18 cellular contexts compared by ENCODE assay signal in genomic region chr7:50868426-50869100, GRCh38.
A peak's percentile ranks its signal among the peaks of the same experiment; 100 is the strongest.
DNase-seq lines count a peak whose midpoint lies in the region; ATAC-seq and TF ChIP-seq lines count a peak whose summit lies in the region.
"Had no signal": no experiment of that assay in that cellular context is flagged by ENCODE, and none has a peak within 500 bp of the region (broad histone marks: within the 10 kb centered on the region; RNA-seq: fewer than 3 reads in every experiment).

No MANE protein-coding gene starts in this region.

- TF ChIP-seq POLR2A in HCT116 (IDR thresholded peaks at IDR 0.05; ENCODE audit: borderline replicate concordance, extremely low read depth, insufficient read depth, insufficient read length): no peak

- H3K27me3 ChIP-seq in ACC112 (ENCODE audit: insufficient read depth, low read length) (no peaks in the 10 kb centered on the region), HCT116 (ENCODE audit: insufficient read depth, low read length) (peaks cover 6% of the 10 kb centered on the region; the same call in 1 of the 2 replicates), kidney epithelial cell (ENCODE audit: control insufficient read depth, insufficient read depth, low read length) (no peaks in the 10 kb centered on the region)

- no TSS peak for BruUV-seq in HCT116 (replicated peaks; lab: Mats Ljungman, UMichigan)

- no peaks in the 10 kb centered on the region for H3K9me2 ChIP-seq in HCT116 (ENCODE audit: insufficient read depth)

- DNase-seq in HCT116 (ENCODE audit: low read depth, low spot score): no peak
- DNase-seq in caudate nucleus (lab: John Stamatoyannopoulos, UW): no peak
- DNase-seq in kidney epithelial cell (ENCODE audit: low read depth): peak; percentile 47
- no peak for DNase-seq in cardiac septum (ENCODE audit: low spot score)
- DNase-seq in middle frontal gyrus (ENCODE audit: extremely low spot score, low spot score): no peak
- DNase-seq: activated naive CD4-positive, alpha-beta T cell treated with anti-CD3 and anti-CD28 coated beads, Interleukin-2, amount 50 U/mL, for 16 hours; activated T-cell treated with anti-CD3 and anti-CD28 coated beads, Interleukin-2, amount 50 U/mL, for 72 hours; CD4-positive, CD25-positive, alpha-beta regulatory T cell; DMS79 treated with DMSO at 0.1 percent for 48 hours; NCI-H2107; NCI-H510A; stimulated activated CD4-positive, alpha-beta T cell treated with anti-CD3 and anti-CD28 coated beads, Interleukin-1b, Interleukin-23, amount 100 ng/mL, for 48 hours; stimulated activated naive B cell treated with anti-CD40 and anti-IgM and Interleukin-4, amounts not matched to agents 10 μg/mL and 1 μg/mL and 100 μg/mL, for 72 hours; T-cell had no signal

- peaks cover 21% of the 10 kb centered on the region for H3K4me1 ChIP-seq in ACC112 (ENCODE audit: control insufficient read depth, insufficient read depth, low read length, unreplicated experiment)
- H3K4me1 ChIP-seq in HCT116 (ENCODE audit: control insufficient read depth in 1 of 2, insufficient read depth in 2 of 2, low read length in 2 of 2): peaks cover 2 to 9% of the 10 kb centered on the region in 2 experiments; a peak in 1 of 4 replicates

- H3K4me3 ChIP-seq in ACC112 (ENCODE audit: low read depth, low read length) (no peak overlapping the region), HCT116 (replicated peaks in 1 of 2; ENCODE audit: low read depth in 1 of 2, low read length in 2 of 2) (no peak overlapping the region), kidney epithelial cell (ENCODE audit: low read depth, low read length) (no peak overlapping the region)
- H3K4me3 ChIP-seq: coronary artery had no signal

- no peaks in the 10 kb centered on the region for H3K79me2 ChIP-seq in ACC112 (ENCODE audit: control insufficient read depth, insufficient read depth, low read length, unreplicated experiment)
- no peaks in the 10 kb centered on the region for H3K79me2 ChIP-seq in HCT116 (ENCODE audit: insufficient read depth, low read length)

- intact Hi-C loops in HCT116 (cut with micrococcal nuclease) (no loop called here), cardiac septum (cut with DNase I) (no loop called here)

- POLR2A ChIA-PET in HCT116 (lab: Charles Lee): no interaction called here

- H3K9me3 ChIP-seq in HCT116 (ENCODE audit: control insufficient read depth in 1 of 2, insufficient read depth in 1 of 2, low read depth in 1 of 2, low read length in 2 of 2): no peaks in the 10 kb centered on the region

- TF ChIP-seq RAD21 in HCT116 (IDR thresholded peaks at IDR 0.05; ENCODE audit: low read depth): no peak

- no peak overlapping the region for H2AFZ ChIP-seq in ACC112 (ENCODE audit: low read length, unreplicated experiment)
- peak overlapping the region; percentile 57 for H2AFZ ChIP-seq in HCT116 (ENCODE audit: low read depth, low read length, poor library complexity, severe bottlenecking)

- TF ChIP-seq CTCF in HCT116 (IDR thresholded peaks at IDR 0.05 in 2 of 3, conservative IDR thresholded peaks at IDR 0.05 in 1 of 3; ENCODE audit: borderline replicate concordance in 1 of 3, insufficient read depth in 1 of 3, low read depth in 2 of 3, low read length in 2 of 3): no peak
- TF ChIP-seq CTCF in kidney epithelial cell (IDR thresholded peaks at IDR 0.05; ENCODE audit: insufficient read depth, low read length, poor library complexity, severe bottlenecking): no peak

- no peaks in the 10 kb centered on the region for H3K36me3 ChIP-seq in ACC112 (ENCODE audit: insufficient read depth, low read length)
- H3K36me3 ChIP-seq in HCT116 (ENCODE audit: control insufficient read depth in 1 of 2, insufficient read depth in 2 of 2, low read length in 2 of 2): no peaks in the 10 kb centered on the region
- H3K36me3 ChIP-seq in kidney epithelial cell (ENCODE audit: control insufficient read depth, insufficient read depth, low read length): no peaks in the 10 kb centered on the region

- H4K20me1 ChIP-seq in HCT116 (ENCODE audit: insufficient read depth): no peaks in the 10 kb centered on the region

- no peak overlapping the region for H3K9ac ChIP-seq in HCT116 (ENCODE audit: low read length)

- ATAC-seq in HCT116 (no peak), HG03354 (IDR thresholded peaks at IDR 0.05; ENCODE audit: poor library complexity, severe bottlenecking, unreplicated experiment) (no peak), HG02885 (IDR thresholded peaks at IDR 0.05; ENCODE audit: poor library complexity, unreplicated experiment) (no peak)
- ATAC-seq: activated T-cell treated with anti-CD3 and anti-CD28 coated beads, Interleukin-2, amount 50 U/mL, for 72 hours; stimulated activated naive B cell treated with anti-CD40 and anti-IgM and Interleukin-4, amounts not matched to agents 10 μg/mL and 1 μg/mL and 100 μg/mL, for 72 hours; T-cell had no signal

- H3K27ac ChIP-seq in ACC112 (ENCODE audit: low read depth, low read length) (peak overlapping the region; percentile 77), HCT116 (ENCODE audit: low read depth, low read length) (no peak overlapping the region), caudate nucleus (ENCODE audit: low read depth, low read length) (peak overlapping the region; percentile 78)
- H3K27ac ChIP-seq: coronary artery had no signal

- RAD21 ChIA-PET in HCT116 (lab: Charles Lee; ENCODE audit: low non-redundant PET in 1 of 2, low total read pairs in 2 of 2, uncharacterized antibody in 2 of 2, unreplicated experiment in 2 of 2): no interaction called here

- CTCF ChIA-PET in HCT116 (lab: Charles Lee): no interaction called here

- no peak overlapping the region for H3K4me2 ChIP-seq in HCT116 (ENCODE audit: low read length)

TF ChIP-seq in HCT116, 20 proteins besides CTCF, POLR2A, EP300 and RAD21:
- TF ChIP-seq ELF1 (IDR thresholded peaks at IDR 0.05; ENCODE audit: borderline replicate concordance, low read depth) (no peak), SRF (IDR thresholded peaks at IDR 0.05; ENCODE audit: low read depth) (no peak), JUND (IDR thresholded peaks at IDR 0.05) (no peak), EZH2 (IDR thresholded peaks at IDR 0.05) (no peak), MAX (IDR thresholded peaks at IDR 0.05) (no peak), ZFX (IDR thresholded peaks at IDR 0.05) (no peak), EGR1 (IDR thresholded peaks at IDR 0.05; ENCODE audit: low read depth) (no peak), ZNF274 (IDR thresholded peaks at IDR 0.05; ENCODE audit: low read depth, low read length) (no peak), SP1 (IDR thresholded peaks at IDR 0.05; ENCODE audit: low read depth) (no peak), FOSL1 (IDR thresholded peaks at IDR 0.05; ENCODE audit: low read depth) (no peak), CEBPB (IDR thresholded peaks at IDR 0.05; ENCODE audit: low read depth) (no peak), EZH2phosphoT487 (IDR thresholded peaks at IDR 0.05; ENCODE audit: borderline replicate concordance) (no peak), POLR2AphosphoS5 (IDR thresholded peaks at IDR 0.05; ENCODE audit: low read depth, low read length) (no peak)
- TF ChIP-seq, protein P1, sequence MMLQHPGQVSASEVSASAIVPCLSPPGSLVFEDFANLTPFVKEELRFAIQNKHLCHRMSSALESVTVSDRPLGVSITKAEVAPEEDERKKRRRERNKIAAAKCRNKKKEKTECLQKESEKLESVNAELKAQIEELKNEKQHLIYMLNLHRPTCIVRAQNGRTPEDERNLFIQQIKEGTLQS (IDR thresholded peaks at IDR 0.05): no peak
- TF ChIP-seq, protein P2, sequence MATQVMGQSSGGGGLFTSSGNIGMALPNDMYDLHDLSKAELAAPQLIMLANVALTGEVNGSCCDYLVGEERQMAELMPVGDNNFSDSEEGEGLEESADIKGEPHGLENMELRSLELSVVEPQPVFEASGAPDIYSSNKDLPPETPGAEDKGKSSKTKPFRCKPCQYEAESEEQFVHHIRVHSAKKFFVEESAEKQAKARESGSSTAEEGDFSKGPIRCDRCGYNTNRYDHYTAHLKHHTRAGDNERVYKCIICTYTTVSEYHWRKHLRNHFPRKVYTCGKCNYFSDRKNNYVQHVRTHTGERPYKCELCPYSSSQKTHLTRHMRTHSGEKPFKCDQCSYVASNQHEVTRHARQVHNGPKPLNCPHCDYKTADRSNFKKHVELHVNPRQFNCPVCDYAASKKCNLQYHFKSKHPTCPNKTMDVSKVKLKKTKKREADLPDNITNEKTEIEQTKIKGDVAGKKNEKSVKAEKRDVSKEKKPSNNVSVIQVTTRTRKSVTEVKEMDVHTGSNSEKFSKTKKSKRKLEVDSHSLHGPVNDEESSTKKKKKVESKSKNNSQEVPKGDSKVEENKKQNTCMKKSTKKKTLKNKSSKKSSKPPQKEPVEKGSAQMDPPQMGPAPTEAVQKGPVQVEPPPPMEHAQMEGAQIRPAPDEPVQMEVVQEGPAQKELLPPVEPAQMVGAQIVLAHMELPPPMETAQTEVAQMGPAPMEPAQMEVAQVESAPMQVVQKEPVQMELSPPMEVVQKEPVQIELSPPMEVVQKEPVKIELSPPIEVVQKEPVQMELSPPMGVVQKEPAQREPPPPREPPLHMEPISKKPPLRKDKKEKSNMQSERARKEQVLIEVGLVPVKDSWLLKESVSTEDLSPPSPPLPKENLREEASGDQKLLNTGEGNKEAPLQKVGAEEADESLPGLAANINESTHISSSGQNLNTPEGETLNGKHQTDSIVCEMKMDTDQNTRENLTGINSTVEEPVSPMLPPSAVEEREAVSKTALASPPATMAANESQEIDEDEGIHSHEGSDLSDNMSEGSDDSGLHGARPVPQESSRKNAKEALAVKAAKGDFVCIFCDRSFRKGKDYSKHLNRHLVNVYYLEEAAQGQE (IDR thresholded peaks at IDR 0.05; ENCODE audit: low read depth): no peak
- TF ChIP-seq, protein P3, sequence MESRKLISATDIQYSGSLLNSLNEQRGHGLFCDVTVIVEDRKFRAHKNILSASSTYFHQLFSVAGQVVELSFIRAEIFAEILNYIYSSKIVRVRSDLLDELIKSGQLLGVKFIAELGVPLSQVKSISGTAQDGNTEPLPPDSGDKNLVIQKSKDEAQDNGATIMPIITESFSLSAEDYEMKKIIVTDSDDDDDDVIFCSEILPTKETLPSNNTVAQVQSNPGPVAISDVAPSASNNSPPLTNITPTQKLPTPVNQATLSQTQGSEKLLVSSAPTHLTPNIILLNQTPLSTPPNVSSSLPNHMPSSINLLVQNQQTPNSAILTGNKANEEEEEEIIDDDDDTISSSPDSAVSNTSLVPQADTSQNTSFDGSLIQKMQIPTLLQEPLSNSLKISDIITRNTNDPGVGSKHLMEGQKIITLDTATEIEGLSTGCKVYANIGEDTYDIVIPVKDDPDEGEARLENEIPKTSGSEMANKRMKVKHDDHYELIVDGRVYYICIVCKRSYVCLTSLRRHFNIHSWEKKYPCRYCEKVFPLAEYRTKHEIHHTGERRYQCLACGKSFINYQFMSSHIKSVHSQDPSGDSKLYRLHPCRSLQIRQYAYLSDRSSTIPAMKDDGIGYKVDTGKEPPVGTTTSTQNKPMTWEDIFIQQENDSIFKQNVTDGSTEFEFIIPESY (IDR thresholded peaks at IDR 0.05; ENCODE audit: extremely low read depth, insufficient replicate concordance, low read length): no peak
